9 cellular contexts compared by ENCODE assay signal in the genomic region with DNA sequence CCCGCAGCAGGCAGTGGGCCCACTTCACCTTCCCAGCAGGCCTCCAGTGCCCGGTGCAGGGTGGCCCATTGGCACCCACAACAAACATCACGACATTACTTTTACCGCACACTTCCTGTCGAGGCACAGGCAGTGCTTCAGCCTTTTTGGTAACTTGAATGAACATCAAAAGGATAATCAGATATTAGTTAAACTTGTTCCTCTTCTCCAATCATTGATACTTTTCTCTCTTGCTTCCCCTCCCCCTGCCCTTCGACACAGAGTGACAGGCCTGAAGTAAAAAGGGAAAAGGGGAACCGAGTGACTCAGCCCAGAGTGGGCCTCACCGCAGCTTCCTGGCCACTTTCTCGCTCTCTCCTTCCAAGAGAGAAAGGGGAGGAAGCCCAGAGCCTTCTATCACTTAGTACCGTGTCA.
DNase-seq lines count a peak whose midpoint lies in the region; ATAC-seq and FAIRE-seq lines count a peak whose summit lies in the region.
"Had no signal": no experiment of that assay in that cellular context is flagged by ENCODE, and none has a peak within 500 bp of the region (broad histone marks: within the 10 kb centered on the region; RNA-seq: fewer than 3 reads in every experiment).

No MANE protein-coding gene starts in this region.

- peak; percentile 61 for DNase-seq in Ammon's horn (ENCODE audit: low spot score)
- peak; percentile 57 to 70 for DNase-seq in activated CD4-positive, alpha-beta T cell treated with anti-CD3 and anti-CD28 coated beads, Interleukin-2, amount 50 U/mL, for 48 hours
- no peak for DNase-seq in left lobe of liver (ENCODE audit: low spot score)
- DNase-seq in NCI-H2107 (lab: John Stamatoyannopoulos, UW): no peak
- no peak for DNase-seq in superior temporal gyrus (ENCODE audit: extremely low spot score)
- DNase-seq in RCC 7860 (ENCODE audit: low spot score): no peak
- DNase-seq: NCI-H2029 had no signal

- FAIRE-seq in RCC 7860 (lab: Jason Lieb, UNC): no peak

- peak; percentile 69 for ATAC-seq in HG03196 (IDR thresholded peaks at IDR 0.05; ENCODE audit: unreplicated experiment)
- ATAC-seq in left lobe of liver: peak; percentile 16
- no peak for ATAC-seq in GM21786 (IDR thresholded peaks at IDR 0.05; ENCODE audit: unreplicated experiment)

Comparison
In these comparisons a context has a peak if more than half of its experiments do, and no peak if none do; other contexts are left out.
1. DNase-seq: peak in Ammon's horn (single experiment) and activated CD4-positive, alpha-beta T cell treated with anti-CD3 and anti-CD28 coated beads, Interleukin-2, amount 50 U/mL, for 48 hours (2 of 2); none in left lobe of liver (single experiment), NCI-H2107 (single experiment), superior temporal gyrus (single experiment) and RCC 7860 (single experiment).